ENCODE assay signal across 1 cellular context in the genomic region with DNA sequence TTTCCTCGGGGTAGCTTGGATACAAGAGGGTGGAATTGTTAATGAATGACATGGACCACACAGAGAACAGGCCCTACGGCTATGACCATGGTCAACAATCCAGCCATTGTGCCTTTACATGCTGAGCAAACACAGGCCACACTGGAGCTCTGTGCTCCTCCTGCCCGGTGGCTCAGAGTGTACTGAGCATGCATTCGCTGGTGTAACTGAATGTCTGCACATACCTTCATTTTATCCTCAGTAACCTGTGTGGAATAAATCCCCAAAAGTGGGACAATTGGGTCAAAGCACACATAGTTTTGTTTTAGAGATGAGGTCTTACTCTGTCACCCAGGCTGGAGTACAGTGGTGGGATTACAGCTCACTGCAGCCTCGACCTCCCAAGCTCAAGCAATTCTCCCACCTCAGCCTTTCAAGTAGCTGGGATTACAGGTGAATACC.
TF ChIP-seq lines count a peak whose summit lies in the region.

No MANE protein-coding gene starts in this region.

TF ChIP-seq in HepG2, 621 proteins besides CTCF, POLR2A, EP300 and RAD21 (continued from another document and continues in another):
- TF ChIP-seq ZNF18 (CRISPR knock-in tag; IDR thresholded peaks at IDR 0.05; ENCODE audit: insufficient replicate concordance) (no peak), SALL1 (CRISPR knock-in tag; IDR thresholded peaks at IDR 0.05) (peak; percentile 93), ZNF362 (CRISPR knock-in tag; IDR thresholded peaks at IDR 0.05; ENCODE audit: borderline replicate concordance) (no peak; the same call in 1 of the 2 replicates), MED13 (CRISPR knock-in tag; IDR thresholded peaks at IDR 0.05) (no peak), POLR2G (IDR thresholded peaks at IDR 0.05; ENCODE audit: low read depth, low read length) (peak; percentile 41; the same call in 1 of the 2 replicates), MNT (IDR thresholded peaks at IDR 0.05) (no peak), MTERF4 (CRISPR knock-in tag; IDR thresholded peaks at IDR 0.05) (0 out of 2 replicates have a peak, but pooled peaks have one; percentile 47), ZNF761 (CRISPR knock-in tag; conservative IDR thresholded peaks at IDR 0.05) (no peak; the same call in 1 of the 2 replicates), ZNF879 (CRISPR knock-in tag; IDR thresholded peaks at IDR 0.05) (no peak), KDM5B (CRISPR knock-in tag; IDR thresholded peaks at IDR 0.05; ENCODE audit: borderline replicate concordance) (peak; percentile 68; the same call in 1 of the 2 replicates), THRA (CRISPR knock-in tag; IDR thresholded peaks at IDR 0.05; ENCODE audit: borderline replicate concordance) (no peak; the same call in 1 of the 2 replicates), MBNL3 (CRISPR knock-in tag; conservative IDR thresholded peaks at IDR 0.05) (no peak), GTF2F1 (IDR thresholded peaks at IDR 0.05; ENCODE audit: low read length) (no peak), ATF6 (CRISPR knock-in tag; conservative IDR thresholded peaks at IDR 0.05) (no peak), ZNF264 (CRISPR knock-in tag; IDR thresholded peaks at IDR 0.05) (no peak; the same call in 1 of the 2 replicates), ZNF329 (CRISPR knock-in tag; IDR thresholded peaks at IDR 0.05; ENCODE audit: low read depth) (no peak), ZFX (CRISPR knock-in tag; IDR thresholded peaks at IDR 0.05; ENCODE audit: low read depth) (peak; percentile 90), PATZ1 (CRISPR knock-in tag; IDR thresholded peaks at IDR 0.05) (peak; percentile 48; the same call in 1 of the 2 replicates), ZNF619 (CRISPR knock-in tag; IDR thresholded peaks at IDR 0.05) (0 out of 2 replicates have a peak, but pooled peaks have one; percentile 49), AGO2 (optimal IDR thresholded peaks at IDR 0.05; ENCODE audit: low read depth, low read length) (no peak), ZNF292 (CRISPR knock-in tag; IDR thresholded peaks at IDR 0.05; ENCODE audit: borderline replicate concordance, low read depth) (peak; percentile 98), ELF1 (CRISPR knock-in tag; IDR thresholded peaks at IDR 0.05) (no peak; the same call in 1 of the 2 replicates), ZNF713 (CRISPR knock-in tag; IDR thresholded peaks at IDR 0.05) (no peak), ERF (CRISPR knock-in tag; IDR thresholded peaks at IDR 0.05) (peak; percentile 88), DR1 (CRISPR knock-in tag; IDR thresholded peaks at IDR 0.05) (peak; percentile 32; the same call in 1 of the 2 replicates), SP140L (CRISPR knock-in tag; IDR thresholded peaks at IDR 0.05; ENCODE audit: borderline replicate concordance) (no peak), ZNF468 (CRISPR knock-in tag; IDR thresholded peaks at IDR 0.05) (no peak), HMGA1 (CRISPR knock-in tag; conservative IDR thresholded peaks at IDR 0.05) (no peak), GATAD2A (CRISPR knock-in tag; IDR thresholded peaks at IDR 0.05) (peak; percentile 85), HMG20B (CRISPR knock-in tag; conservative IDR thresholded peaks at IDR 0.05) (no peak)
- TF ChIP-seq, protein P1, sequence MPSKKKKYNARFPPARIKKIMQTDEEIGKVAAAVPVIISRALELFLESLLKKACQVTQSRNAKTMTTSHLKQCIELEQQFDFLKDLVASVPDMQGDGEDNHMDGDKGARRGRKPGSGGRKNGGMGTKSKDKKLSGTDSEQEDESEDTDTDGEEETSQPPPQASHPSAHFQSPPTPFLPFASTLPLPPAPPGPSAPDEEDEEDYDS (CRISPR knock-in tag; IDR thresholded peaks at IDR 0.05), result no peak; the same call in 1 of the 2 replicates
- TF ChIP-seq, protein P2, sequence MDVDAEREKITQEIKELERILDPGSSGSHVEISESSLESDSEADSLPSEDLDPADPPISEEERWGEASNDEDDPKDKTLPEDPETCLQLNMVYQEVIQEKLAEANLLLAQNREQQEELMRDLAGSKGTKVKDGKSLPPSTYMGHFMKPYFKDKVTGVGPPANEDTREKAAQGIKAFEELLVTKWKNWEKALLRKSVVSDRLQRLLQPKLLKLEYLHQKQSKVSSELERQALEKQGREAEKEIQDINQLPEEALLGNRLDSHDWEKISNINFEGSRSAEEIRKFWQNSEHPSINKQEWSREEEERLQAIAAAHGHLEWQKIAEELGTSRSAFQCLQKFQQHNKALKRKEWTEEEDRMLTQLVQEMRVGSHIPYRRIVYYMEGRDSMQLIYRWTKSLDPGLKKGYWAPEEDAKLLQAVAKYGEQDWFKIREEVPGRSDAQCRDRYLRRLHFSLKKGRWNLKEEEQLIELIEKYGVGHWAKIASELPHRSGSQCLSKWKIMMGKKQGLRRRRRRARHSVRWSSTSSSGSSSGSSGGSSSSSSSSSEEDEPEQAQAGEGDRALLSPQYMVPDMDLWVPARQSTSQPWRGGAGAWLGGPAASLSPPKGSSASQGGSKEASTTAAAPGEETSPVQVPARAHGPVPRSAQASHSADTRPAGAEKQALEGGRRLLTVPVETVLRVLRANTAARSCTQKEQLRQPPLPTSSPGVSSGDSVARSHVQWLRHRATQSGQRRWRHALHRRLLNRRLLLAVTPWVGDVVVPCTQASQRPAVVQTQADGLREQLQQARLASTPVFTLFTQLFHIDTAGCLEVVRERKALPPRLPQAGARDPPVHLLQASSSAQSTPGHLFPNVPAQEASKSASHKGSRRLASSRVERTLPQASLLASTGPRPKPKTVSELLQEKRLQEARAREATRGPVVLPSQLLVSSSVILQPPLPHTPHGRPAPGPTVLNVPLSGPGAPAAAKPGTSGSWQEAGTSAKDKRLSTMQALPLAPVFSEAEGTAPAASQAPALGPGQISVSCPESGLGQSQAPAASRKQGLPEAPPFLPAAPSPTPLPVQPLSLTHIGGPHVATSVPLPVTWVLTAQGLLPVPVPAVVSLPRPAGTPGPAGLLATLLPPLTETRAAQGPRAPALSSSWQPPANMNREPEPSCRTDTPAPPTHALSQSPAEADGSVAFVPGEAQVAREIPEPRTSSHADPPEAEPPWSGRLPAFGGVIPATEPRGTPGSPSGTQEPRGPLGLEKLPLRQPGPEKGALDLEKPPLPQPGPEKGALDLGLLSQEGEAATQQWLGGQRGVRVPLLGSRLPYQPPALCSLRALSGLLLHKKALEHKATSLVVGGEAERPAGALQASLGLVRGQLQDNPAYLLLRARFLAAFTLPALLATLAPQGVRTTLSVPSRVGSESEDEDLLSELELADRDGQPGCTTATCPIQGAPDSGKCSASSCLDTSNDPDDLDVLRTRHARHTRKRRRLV (CRISPR knock-in tag; IDR thresholded peaks at IDR 0.05), result no peak
- TF ChIP-seq, protein P3, sequence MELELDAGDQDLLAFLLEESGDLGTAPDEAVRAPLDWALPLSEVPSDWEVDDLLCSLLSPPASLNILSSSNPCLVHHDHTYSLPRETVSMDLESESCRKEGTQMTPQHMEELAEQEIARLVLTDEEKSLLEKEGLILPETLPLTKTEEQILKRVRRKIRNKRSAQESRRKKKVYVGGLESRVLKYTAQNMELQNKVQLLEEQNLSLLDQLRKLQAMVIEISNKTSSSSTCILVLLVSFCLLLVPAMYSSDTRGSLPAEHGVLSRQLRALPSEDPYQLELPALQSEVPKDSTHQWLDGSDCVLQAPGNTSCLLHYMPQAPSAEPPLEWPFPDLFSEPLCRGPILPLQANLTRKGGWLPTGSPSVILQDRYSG (CRISPR knock-in tag; IDR thresholded peaks at IDR 0.05), result no peak
- TF ChIP-seq, protein P4, sequence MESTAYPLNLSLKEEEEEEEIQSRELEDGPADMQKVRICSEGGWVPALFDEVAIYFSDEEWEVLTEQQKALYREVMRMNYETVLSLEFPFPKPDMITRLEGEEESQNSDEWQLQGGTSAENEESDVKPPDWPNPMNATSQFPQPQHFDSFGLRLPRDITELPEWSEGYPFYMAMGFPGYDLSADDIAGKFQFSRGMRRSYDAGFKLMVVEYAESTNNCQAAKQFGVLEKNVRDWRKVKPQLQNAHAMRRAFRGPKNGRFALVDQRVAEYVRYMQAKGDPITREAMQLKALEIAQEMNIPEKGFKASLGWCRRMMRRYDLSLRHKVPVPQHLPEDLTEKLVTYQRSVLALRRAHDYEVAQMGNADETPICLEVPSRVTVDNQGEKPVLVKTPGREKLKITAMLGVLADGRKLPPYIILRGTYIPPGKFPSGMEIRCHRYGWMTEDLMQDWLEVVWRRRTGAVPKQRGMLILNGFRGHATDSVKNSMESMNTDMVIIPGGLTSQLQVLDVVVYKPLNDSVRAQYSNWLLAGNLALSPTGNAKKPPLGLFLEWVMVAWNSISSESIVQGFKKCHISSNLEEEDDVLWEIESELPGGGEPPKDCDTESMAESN (CRISPR knock-in tag; conservative IDR thresholded peaks at IDR 0.05), result peak; percentile 62; the same call in 1 of the 2 replicates
